9 cellular contexts compared by ENCODE assay signal in genomic region chr5:149128023-149128875, GRCh38. TPM values are rescaled to one million over a fixed set of nuclear protein-coding genes. Genes with fewer than 3 reads are reported as not detected.
A peak's percentile ranks its signal among the peaks of the same experiment; 100 is the strongest.
DNase-seq lines count a peak whose midpoint lies in the region; FAIRE-seq and TF ChIP-seq lines count a peak whose summit lies in the region.
"Had no signal": no experiment of that assay in that cellular context is flagged by ENCODE, and none has a peak within 500 bp of the region (broad histone marks: within the 10 kb centered on the region; RNA-seq: fewer than 3 reads in every experiment).

No MANE protein-coding gene starts in this region.

- no peak for FAIRE-seq in urothelium cell line (lab: Jason Lieb, UNC)

- H3K79me2 ChIP-seq in Karpas-422 (ENCODE audit: low read length): no peaks in the 10 kb centered on the region

- H4K91ac ChIP-seq in neuronal stem cell (ENCODE audit: low read depth, low read length, poor library complexity): no peak overlapping the region

- no peak overlapping the region for H3K14ac ChIP-seq in neuronal stem cell (ENCODE audit: low read length)

- H3K4ac ChIP-seq in neuronal stem cell (ENCODE audit: low read length): no peak overlapping the region

- H4K20me1 ChIP-seq in Karpas-422 (ENCODE audit: insufficient read depth, low read depth, low read length): no peaks in the 10 kb centered on the region

- H3K36me3 ChIP-seq in Karpas-422 (ENCODE audit: insufficient read depth, low read length) (no peaks in the 10 kb centered on the region), neuronal stem cell (replicated peaks in 1 of 2; ENCODE audit: control insufficient read depth in 2 of 2, insufficient read depth in 2 of 2, low read length in 2 of 2) (no peaks in the 10 kb centered on the region)

- no peak overlapping the region for H3K23ac ChIP-seq in neuronal stem cell (ENCODE audit: low read depth, low read length, poor library complexity)

- H3K9ac ChIP-seq in Karpas-422 (ENCODE audit: low read length): no peak overlapping the region
- H3K9ac ChIP-seq in neuronal stem cell (ENCODE audit: low read depth, low read length, poor library complexity): no peak overlapping the region

- no peaks in the 10 kb centered on the region for H3K79me1 ChIP-seq in neuronal stem cell (ENCODE audit: low read depth, low read length)

- peak; percentile 79 for DNase-seq in Calu3
- DNase-seq in GM19240 (ENCODE audit: insufficient read length, low spot score): peak; percentile 23
- peak; percentile 77 for DNase-seq in Karpas-422
- peak; percentile 22 for DNase-seq in amniotic epithelial cell (ENCODE audit: low read depth)
- peak; percentile 43 for DNase-seq in iris pigment epithelial cell (ENCODE audit: low read depth)
- peak; percentile 74 for DNase-seq in urothelium cell line (ENCODE audit: low spot score)
- no peak for DNase-seq in neuronal stem cell (ENCODE audit: low spot score)
- no peak for DNase-seq in activated effector memory CD4-positive, alpha-beta T cell treated with anti-CD3 and anti-CD28 coated beads, Interleukin-2, amount 50 U/mL, for 16 hours

- WGBS in neuronal stem cell (ENCODE audit: extremely low coverage in 2 of 2, insufficient read length in 2 of 2, insufficient replicate concordance in 1 of 2), 2 donors: no CpG with 5 or more reads among the region's 13 CpGs

- H3K27me3 ChIP-seq in Karpas-422 (ENCODE audit: low read length): no peaks in the 10 kb centered on the region
- H3K27me3 ChIP-seq in neuronal stem cell (ENCODE audit: control insufficient read depth in 3 of 3, insufficient read depth in 3 of 3, low read depth in 1 of 3, low read length in 3 of 3): no peaks in the 10 kb centered on the region

- H2BK120ac ChIP-seq in neuronal stem cell (ENCODE audit: low read depth, low read length): no peak overlapping the region

- BruUV-seq in Calu3 (replicated peaks; lab: Mats Ljungman, UMichigan): no TSS peak

- H2BK12ac ChIP-seq in neuronal stem cell (ENCODE audit: low read length): no peak overlapping the region

- intact Hi-C loops in Calu3 (cut with micrococcal nuclease; ENCODE audit: unreplicated experiment): no loop called here

- no peak overlapping the region for H2BK15ac ChIP-seq in neuronal stem cell (ENCODE audit: low read length)

- H3K27ac ChIP-seq in Karpas-422 (ENCODE audit: low read length) (no peak overlapping the region), neuronal stem cell (replicated peaks; ENCODE audit: low read length) (no peak overlapping the region)

- H3K9me3 ChIP-seq in Karpas-422 (ENCODE audit: low read length): no peaks in the 10 kb centered on the region
- H3K9me3 ChIP-seq in neuronal stem cell (replicated peaks in 1 of 2; ENCODE audit: control insufficient read depth in 2 of 2, insufficient read depth in 1 of 2, low read depth in 1 of 2, low read length in 2 of 2): no peaks in the 10 kb centered on the region

- no peak overlapping the region for H2AFZ ChIP-seq in Karpas-422 (ENCODE audit: low read length)
- H2AFZ ChIP-seq in neuronal stem cell (ENCODE audit: low read length): no peak overlapping the region

- no peak overlapping the region for H2AK5ac ChIP-seq in neuronal stem cell (ENCODE audit: low read depth, low read length)

- H3K4me3 Mint-ChIP-seq in Calu3 (ENCODE audit: low read depth, unreplicated experiment): no peak overlapping the region
- H3K4me3 Mint-ChIP-seq: T-cell had no signal

- peaks cover 3% of the 10 kb centered on the region for H3K4me1 ChIP-seq in Karpas-422 (ENCODE audit: low read length)
- H3K4me1 ChIP-seq in neuronal stem cell (ENCODE audit: control insufficient read depth in 2 of 2, insufficient read depth in 1 of 2, low read depth in 1 of 2, low read length in 2 of 2): no peaks in the 10 kb centered on the region

- H3K4me1 Mint-ChIP-seq in Calu3 (ENCODE audit: low read depth, unreplicated experiment): peaks cover 77% of the 10 kb centered on the region
- H3K4me1 Mint-ChIP-seq: T-cell had no signal

- H2BK5ac ChIP-seq in neuronal stem cell (ENCODE audit: low read length): no peak overlapping the region

- H3K27ac Mint-ChIP-seq in Calu3 (ENCODE audit: unreplicated experiment): peak overlapping the region; percentile 43
- H3K27ac Mint-ChIP-seq: T-cell had no signal

- no peaks in the 10 kb centered on the region for H3K9me3 Mint-ChIP-seq in Calu3 (ENCODE audit: low read depth, unreplicated experiment)
- H3K9me3 Mint-ChIP-seq: T-cell had no signal

- H3K4me3 ChIP-seq in Karpas-422 (ENCODE audit: low read length) (no peak overlapping the region), neuronal stem cell (ENCODE audit: low read length in 2 of 2) (no peak overlapping the region)

- peaks cover 8% of the 10 kb centered on the region for H3K36me3 Mint-ChIP-seq in Calu3 (ENCODE audit: insufficient read depth, unreplicated experiment)
- H3K36me3 Mint-ChIP-seq: T-cell had no signal

- no peaks in the 10 kb centered on the region for H3K27me3 Mint-ChIP-seq in Calu3 (ENCODE audit: unreplicated experiment)

- H3K18ac ChIP-seq in neuronal stem cell (ENCODE audit: low read length): no peak overlapping the region

- no peaks in the 10 kb centered on the region for H3K9me2 ChIP-seq in Karpas-422 (replicated peaks; ENCODE audit: insufficient read depth, low read length)

- H3K4me2 ChIP-seq in Karpas-422 (ENCODE audit: low read depth, low read length, poor library complexity, severe bottlenecking) (no peak overlapping the region), neuronal stem cell (ENCODE audit: insufficient read depth, low read length, poor library complexity, severe bottlenecking) (no peak overlapping the region)

- no peak overlapping the region for H4K8ac ChIP-seq in neuronal stem cell (ENCODE audit: low read depth, low read length)

- CTCF ChIA-PET in Calu3 (lab: Charles Lee): interaction anchor here (0.8 to 1.6 kb wide), 3 partner anchors 26 to 144 kb away, joined by 3 read pairs; no protein-coding TSS in a partner anchor

- TF ChIP-seq CTCF in Calu3 (IDR thresholded peaks at IDR 0.05; ENCODE audit: unreplicated experiment): peak; percentile 83

RNA-seq across cellular contexts. Expression of gene ABLIM3, which starts 13.0 kb away (rescaled TPM):
- 58.2 and 70.9 TPM in 2 replicates for total RNA-seq in Calu3 (2022)
- not detected in 2 replicates for total RNA-seq in Karpas-422 (2014; rRNA removed; shearing (Covaris generic); ENCODE audit: low replicate concordance)
- polyA plus RNA-seq in neuronal stem cell (2013, experiment 1 of 2): 0.14 TPM
- 0.18 TPM for polyA plus RNA-seq in neuronal stem cell (2013, experiment 2 of 2)

Comparison
In these comparisons a context has a peak if more than half of its experiments do, and no peak if none do; other contexts are left out.
1. DNase-seq: peak in Calu3 (single experiment), GM19240 (single experiment), Karpas-422 (single experiment), amniotic epithelial cell (single experiment), iris pigment epithelial cell (single experiment) and urothelium cell line (single experiment); none in neuronal stem cell (single experiment) and activated effector memory CD4-positive, alpha-beta T cell treated with anti-CD3 and anti-CD28 coated beads, Interleukin-2, amount 50 U/mL, for 16 hours (single experiment).
2. RNA of gene ABLIM3, which starts 13.0 kb away (total RNA-seq): 58.2 to 70.9 TPM in Calu3; not detected in Karpas-422; every median in the first group is over 10 times any median in the second.